Comparison of ENCODE assay signal across 1 cellular context in genomic region chr12:48973531-48973930, GRCh38.
A peak's percentile ranks its signal among the peaks of the same experiment; 100 is the strongest.
TF ChIP-seq lines count a peak whose summit lies in the region.

No MANE protein-coding gene starts in this region.

TF ChIP-seq in H1, 55 proteins besides CTCF, POLR2A, EP300 and RAD21:
- peak; percentile 17 for TF ChIP-seq SUZ12 (IDR thresholded peaks at IDR 0.05; ENCODE audit: low read length)
- TF ChIP-seq EZH2 (IDR thresholded peaks at IDR 0.05; ENCODE audit: low read depth, low read length, severe bottlenecking): peak; percentile 49
- TF ChIP-seq CEBPB (IDR thresholded peaks at IDR 0.05; ENCODE audit: low read depth, low read length): 0 out of 2 replicates have a peak, but pooled peaks have one; percentile 34
- TF ChIP-seq PHF8 (conservative IDR thresholded peaks at IDR 0.05; ENCODE audit: low read depth, low read length): no peak
